In genomic region chr2:179560257-179560735, GRCh38 we compare ENCODE assay signal across 23 cellular contexts.
"Had no signal": no experiment of that assay in that cellular context is flagged by ENCODE, and none has a peak within 500 bp of the region (broad histone marks: within the 10 kb centered on the region; RNA-seq: fewer than 3 reads in every experiment).

No MANE protein-coding gene starts in this region.

- H3K4me1 ChIP-seq: left lung, parathyroid adenoma, thyroid gland had no signal

- H3K36me3 ChIP-seq: heart right ventricle, left lung, thyroid gland had no signal

- H3K27ac ChIP-seq: heart right ventricle, parathyroid adenoma, thyroid gland had no signal

- H3K9me3 ChIP-seq: heart right ventricle, left lung, thyroid gland had no signal

- ATAC-seq: activated naive CD8-positive, alpha-beta T cell treated with anti-CD3 and anti-CD28 coated beads, Interleukin-2, amount 50 U/mL, for 24 hours; effector memory CD8-positive, alpha-beta T cell; heart right ventricle; left lung; right cardiac atrium had no signal

- DNase-seq: activated CD4-positive, alpha-beta memory T cell treated with anti-CD3 and anti-CD28 coated beads for 36 hours; activated CD4-positive, alpha-beta T cell treated with anti-CD3 and anti-CD28 coated beads, Interleukin-2, amount 10 ng/mL, durations not matched to agents 24 days and 14 days; activated CD4-positive, CD25-positive, alpha-beta regulatory T cell treated with anti-CD3 and anti-CD28 coated beads, Interleukin-2, amount 50 U/mL, for 72 hours; activated CD8-positive, alpha-beta memory T cell treated with anti-CD3 and anti-CD28 coated beads, Interleukin-2, amount 50 U/mL, for 4 hours; activated gamma-delta T cell treated with Interleukin-2 at 50 U/mL for 16 hours; activated naive CD8-positive, alpha-beta T cell treated with anti-CD3 and anti-CD28 coated beads, Interleukin-2, amount 50 U/mL, for 24 hours; activated T-cell treated with anti-CD3 and anti-CD28 coated beads, Interleukin-2, amount 50 U/mL, for 24 hours; amygdala; caudate nucleus; cortex of kidney; effector memory CD8-positive, alpha-beta T cell; heart right ventricle; kidney glomerular epithelial cell; left lung; mammary epithelial cell; nucleus accumbens; right cardiac atrium; stimulated activated CD4-positive, alpha-beta T cell treated with anti-CD3 and anti-CD28 coated beads, Interleukin-2, amount 100 ng/mL, for 48 hours; substantia nigra; SW 1271; T-helper 9 cell; thyroid gland had no signal

- H3K27me3 ChIP-seq: heart right ventricle, left lung, thyroid gland had no signal

- H3K4me3 ChIP-seq: thyroid gland had no signal
